Comparison of ENCODE assay signal across 9 cellular contexts in the genomic region with DNA sequence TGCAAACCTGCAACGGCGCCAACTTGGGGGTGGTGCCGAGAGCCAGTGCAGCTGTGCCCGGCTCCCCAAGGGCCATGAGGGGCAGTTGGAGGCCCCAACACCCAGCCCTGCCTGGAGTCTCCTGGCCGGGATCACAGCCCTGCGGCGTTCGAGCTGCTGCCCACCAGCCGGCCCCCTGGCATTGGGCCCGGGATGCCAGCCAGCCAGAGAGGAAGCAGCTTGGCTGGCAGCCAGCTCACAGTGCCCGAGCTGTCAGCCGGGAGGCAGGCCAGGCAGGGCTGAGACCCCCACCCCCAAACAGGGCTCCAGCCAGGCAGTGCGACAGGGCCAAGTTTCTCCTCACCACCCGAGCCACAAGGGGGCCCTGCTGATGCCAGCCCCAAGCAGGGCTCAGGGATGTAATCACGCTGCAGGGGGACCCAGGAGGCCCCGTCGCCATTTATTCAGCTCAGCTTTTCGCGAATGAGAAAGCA. TPM values are rescaled to one million over a fixed set of nuclear protein-coding genes. Genes with fewer than 3 reads are reported as not detected.
DNase-seq lines count a peak whose midpoint lies in the region; ATAC-seq, FAIRE-seq and TF ChIP-seq lines count a peak whose summit lies in the region.
"Had no signal": no experiment of that assay in that cellular context is flagged by ENCODE, and none has a peak within 500 bp of the region (broad histone marks: within the 10 kb centered on the region; RNA-seq: fewer than 3 reads in every experiment).

No MANE protein-coding gene starts in this region.

- dilution Hi-C loops in keratinocyte (cut with MboI; ENCODE audit: extremely low pct_ligation_motif_present, low sequenced_read_pairs), result no loop called here

- no peak overlapping the region for H2AFZ ChIP-seq in keratinocyte (ENCODE audit: control insufficient read depth, low read length)

- H4K20me1 ChIP-seq in keratinocyte (ENCODE audit: control insufficient read depth, extremely low read depth, insufficient read depth, low read length), result no peaks in the 10 kb centered on the region

- no peaks in the 10 kb centered on the region for H3K9me3 ChIP-seq in keratinocyte (ENCODE audit: control insufficient read depth, low read depth, low read length)

- H3K27ac ChIP-seq in keratinocyte (ENCODE audit: control insufficient read depth, insufficient read depth, low read length), result no peak overlapping the region

- ATAC-seq in HG02981 (IDR thresholded peaks at IDR 0.05; ENCODE audit: unreplicated experiment), result no peak

- no peak overlapping the region for H3K4me3 ChIP-seq in LNCaP clone FGC (ENCODE audit: low read depth, low read length)
- no peak overlapping the region for H3K4me3 ChIP-seq in keratinocyte (ENCODE audit: control insufficient read depth in 2 of 3, extremely low read depth in 1 of 3, insufficient read depth in 2 of 3, low read depth in 1 of 3, low read length in 3 of 3)

- no peaks in the 10 kb centered on the region for H3K79me2 ChIP-seq in keratinocyte (ENCODE audit: control insufficient read depth, insufficient read depth, low read length)

- H3K9ac ChIP-seq in keratinocyte (ENCODE audit: control insufficient read depth, extremely low read depth, insufficient read depth, low read length), result no peak overlapping the region

- no peaks in the 10 kb centered on the region for H3K9me1 ChIP-seq in keratinocyte (ENCODE audit: control insufficient read depth, extremely low read depth, insufficient read depth, low read length)

- FAIRE-seq in D721Med (lab: Jason Lieb, UNC) (no peak), keratinocyte (lab: Jason Lieb, UNC) (no peak)

- H3K27me3 ChIP-seq in keratinocyte (ENCODE audit: control insufficient read depth, extremely low read depth, insufficient read depth, low read length), result peaks cover 3% of the 10 kb centered on the region

- peaks cover 21% of the 10 kb centered on the region for H3K4me1 ChIP-seq in keratinocyte (ENCODE audit: control insufficient read depth, extremely low read depth, insufficient read depth, low read length)

- no peak overlapping the region for H3K4me2 ChIP-seq in keratinocyte (ENCODE audit: control insufficient read depth, extremely low read depth, insufficient read depth, low read depth, low read length)

- DNase-seq in D721Med (ENCODE audit: insufficient read length, low spot score) (no peak), LNCaP clone FGC (ENCODE audit: low read depth) (no peak), anterior cingulate cortex (lab: John Stamatoyannopoulos, UW) (peak; percentile 17 to 89 (median 73)), keratinocyte (ENCODE audit: low read depth, low spot score) (no peak), GM10266 (ENCODE audit: extremely low spot score) (no peak), DMS53 treated with DMSO at 0.1 percent for 48 hours (lab: John Stamatoyannopoulos, UW; ENCODE audit: unreplicated experiment) (no peak)
- no peak for DNase-seq in activated CD4-positive, CD25-positive, alpha-beta regulatory T cell treated with anti-CD3 and anti-CD28 coated beads, Interleukin-2, amount 50 U/mL, for 72 hours
- DNase-seq: stimulated activated CD4-positive, alpha-beta T cell treated with anti-CD3 and anti-CD28 coated beads, Interleukin-12 subunit alpha, Interleukin-12 subunit beta, amount 100 ng/mL, for 4 hours had no signal

- TF ChIP-seq CTCF in D721Med (IDR thresholded peaks at IDR 0.05; ENCODE audit: insufficient read depth, missing control alignments), result peak; percentile 57
- 0 out of 2 replicates have a peak, but pooled peaks have one; percentile 5 for TF ChIP-seq CTCF in LNCaP clone FGC (IDR thresholded peaks at IDR 0.05; ENCODE audit: control insufficient read depth, extremely low read depth, insufficient read depth)
- TF ChIP-seq CTCF in keratinocyte (optimal IDR thresholded peaks at IDR 0.05 in 1 of 3, IDR thresholded peaks at IDR 0.05 in 1 of 3, conservative IDR thresholded peaks at IDR 0.05 in 1 of 3; ENCODE audit: extremely low read depth in 1 of 3, insufficient read depth in 2 of 3, low read length in 3 of 3), result peak in 2 of 3 experiments; percentile 3 to 33
- no peak for TF ChIP-seq CTCF in GM10266 (IDR thresholded peaks at IDR 0.05; ENCODE audit: control insufficient read depth, insufficient read depth, low read depth, missing control alignments)

- no peaks in the 10 kb centered on the region for H3K36me3 ChIP-seq in keratinocyte (ENCODE audit: control insufficient read depth in 2 of 2, extremely low read depth in 1 of 2, insufficient read depth in 2 of 2, low read length in 2 of 2)

RNA-seq across cellular contexts. Expression of a gene that starts 26.0 kb away (rescaled TPM):
- 20.9 to 35.0 TPM (median 23.9 TPM) in 3 replicates for polyA plus RNA-seq in keratinocyte
- polyA plus RNA-seq in keratinocyte (2011; ENCODE audit: low read depth), result 13.7 TPM
- polyA plus RNA-seq in keratinocyte (2011; cell fraction: cytosol; rRNA removed), result 23.3 and 25.0 TPM in 2 replicates
- polyA plus RNA-seq in keratinocyte (2011; cell fraction: nucleus; rRNA removed), result 57.0 and 61.1 TPM in 2 replicates
- polyA plus RNA-seq in keratinocyte (2012; ENCODE audit: low replicate concordance), result 17.7 and 28.1 TPM in 2 replicates
- 52.7 to 68.7 TPM (median 57.9 TPM) in 3 replicates for polyA minus RNA-seq in keratinocyte
- 40.5 TPM for polyA minus RNA-seq in keratinocyte (2011; cell fraction: cytosol; rRNA and poly(A)+ RNA removed)
- polyA minus RNA-seq in keratinocyte (2011; cell fraction: nucleus; rRNA and poly(A)+ RNA removed), result 48.7 and 80.7 TPM in 2 replicates

Comparison
In these comparisons a context has a peak if more than half of its experiments do, and no peak if none do; other contexts are left out.
1. DNase-seq: peak in anterior cingulate cortex (58 of 58); none in D721Med (single experiment), LNCaP clone FGC (single experiment), keratinocyte (single experiment), GM10266 (single experiment), DMS53 treated with DMSO at 0.1 percent for 48 hours (single experiment) and activated CD4-positive, CD25-positive, alpha-beta regulatory T cell treated with anti-CD3 and anti-CD28 coated beads, Interleukin-2, amount 50 U/mL, for 72 hours (single experiment).